Comparison of ENCODE assay signal across 1 cellular context in genomic region chr22:20022231-20023069, GRCh38.
TF ChIP-seq lines count a peak whose summit lies in the region.

No MANE protein-coding gene starts in this region.

TF ChIP-seq in endothelial cell of umbilical vein, 7 proteins besides CTCF, POLR2A, EP300 and RAD21:
- TF ChIP-seq JUN (IDR thresholded peaks at IDR 0.05; ENCODE audit: borderline replicate concordance, insufficient read depth, insufficient read length, low read depth) = no peak
- no peak for TF ChIP-seq EZH2 (IDR thresholded peaks at IDR 0.05; ENCODE audit: borderline replicate concordance, low read depth, low read length, severe bottlenecking)
- no peak for TF ChIP-seq MAX (IDR thresholded peaks at IDR 0.05; ENCODE audit: insufficient read depth, insufficient read length)
- TF ChIP-seq MYC (IDR thresholded peaks at IDR 0.05; ENCODE audit: low read depth, low read length) = no peak
- TF ChIP-seq POLR2AphosphoS5 (IDR thresholded peaks at IDR 0.05; ENCODE audit: insufficient read depth, low read depth, low read length) = no peak
- no peak for TF ChIP-seq GATA2 (IDR thresholded peaks at IDR 0.05; ENCODE audit: insufficient read depth, insufficient read length, low read depth, low read length)
- no peak for TF ChIP-seq FOS (IDR thresholded peaks at IDR 0.05; ENCODE audit: borderline replicate concordance, insufficient read depth, low read length)
